ENCODE assay signal across 28 cellular contexts in genomic region chr6:47159763-47160162, GRCh38.
"Had no signal": no experiment of that assay in that cellular context is flagged by ENCODE, and none has a peak within 500 bp of the region (broad histone marks: within the 10 kb centered on the region; RNA-seq: fewer than 3 reads in every experiment).

No MANE protein-coding gene starts in this region.

- H3K9me3 ChIP-seq: ascending aorta, body of pancreas, MG63, SJSA1 had no signal

- H3K4me2 ChIP-seq: KMS-11 had no signal

- H3K27me3 ChIP-seq: ascending aorta, body of pancreas, MG63, SJSA1 had no signal

- FAIRE-seq: bronchial epithelial cell, RCC 7860, TTC549 had no signal

- H3K4me3 ChIP-seq: ascending aorta, body of pancreas, coronary artery, MG63, SJSA1 had no signal

- DNase-seq: activated B cell treated with CpG ODN at 0.5 μM for 24 hours; activated CD4-positive, alpha-beta T cell treated with anti-CD3 and anti-CD28 coated beads for 1 hour; activated CD4-positive, alpha-beta T cell treated with anti-CD3 and anti-CD28 coated beads, Interleukin-2, amount 10 ng/mL, durations not matched to agents 24 days and 14 days; activated CD4-positive, alpha-beta T cell treated with anti-CD3 and anti-CD28 coated beads, Interleukin-2, amount 50 U/mL, for 48 hours; activated CD8-positive, alpha-beta memory T cell treated with anti-CD3 and anti-CD28 coated beads, Interleukin-2, amount 10 ng/mL, durations not matched to agents 7 days and 5 days; activated effector memory CD4-positive, alpha-beta T cell treated with Interleukin-2 at 50 U/mL for 16 hours; activated naive CD4-positive, alpha-beta T cell; activated T-cell treated with anti-CD3 and anti-CD28 coated beads, Interleukin-2, amount 50 U/mL, for 24 hours; body of pancreas; central memory CD4-positive, alpha-beta T cell; MG63; NCI-H1105; NCI-H1436 treated with DMSO at 0.1 percent for 48 hours; NCI-H187 treated with DMSO at 0.1 percent for 48 hours; NCI-H2081 treated with DMSO at 0.1 percent for 48 hours; NCI-H446; NCI-H524; OCI-M1; SHP77; T-helper 17 cell; T-helper 9 cell had no signal

- H3K4me1 ChIP-seq: ascending aorta, body of pancreas, SJSA1 had no signal

- H3K36me3 ChIP-seq: ascending aorta, MG63, SJSA1 had no signal

- H3K27ac ChIP-seq: ascending aorta, coronary artery, KMS-11, SJSA1 had no signal
